1 cellular context compared by ENCODE assay signal in genomic region chr5:75236322-75237316, GRCh38.
TF ChIP-seq lines count a peak whose summit lies in the region.

Gene ANKRD31 (minus strand): TSS chr5:75236878. CDS start chr5:75236686, 192 bp downstream.

TF ChIP-seq in GM12878, 131 proteins besides CTCF, POLR2A, EP300 and RAD21 (continued from another document and continues in another):
- no peak for TF ChIP-seq ZBTB4 (CRISPR knock-in tag; IDR thresholded peaks at IDR 0.05)
- 0 out of 2 replicates have a peak, but pooled peaks have one; percentile 68 for TF ChIP-seq RCOR1 (conservative IDR thresholded peaks at IDR 0.05; ENCODE audit: low read depth, low read length)
- TF ChIP-seq RELA (IDR thresholded peaks at IDR 0.05; ENCODE audit: borderline replicate concordance, partially characterized antibody): peak; percentile 67
- no peak for TF ChIP-seq CREM (IDR thresholded peaks at IDR 0.05; ENCODE audit: low read depth)
- TF ChIP-seq KLF5 (IDR thresholded peaks at IDR 0.05; ENCODE audit: partially characterized antibody): peak; percentile 78
- TF ChIP-seq DPF2 (IDR thresholded peaks at IDR 0.05): peak; percentile 52; the same call in 1 of the 2 replicates
- TF ChIP-seq PAX5 (IDR thresholded peaks at IDR 0.05; ENCODE audit: borderline replicate concordance, low read depth, low read length): peak; percentile 19; the same call in 1 of the 2 replicates
- no peak for TF ChIP-seq ZSCAN29 (IDR thresholded peaks at IDR 0.05)
- no peak for TF ChIP-seq MTA3 (IDR thresholded peaks at IDR 0.05; ENCODE audit: borderline replicate concordance, low read length)
- TF ChIP-seq POU2F2 (IDR thresholded peaks at IDR 0.05; ENCODE audit: borderline replicate concordance, low read depth, low read length): 0 out of 3 replicates have a peak, but pooled peaks have one; percentile 31
- no peak for TF ChIP-seq E4F1 (IDR thresholded peaks at IDR 0.05; ENCODE audit: borderline replicate concordance, partially characterized antibody)
- no peak for TF ChIP-seq SUZ12 (IDR thresholded peaks at IDR 0.05; ENCODE audit: unreplicated experiment)
- TF ChIP-seq NFXL1 (IDR thresholded peaks at IDR 0.05; ENCODE audit: borderline replicate concordance): no peak
- TF ChIP-seq EED (IDR thresholded peaks at IDR 0.05; ENCODE audit: low read depth): no peak
- TF ChIP-seq HSF1 (IDR thresholded peaks at IDR 0.05; ENCODE audit: low read depth, low read length): no peak
- TF ChIP-seq MTA2 (IDR thresholded peaks at IDR 0.05; ENCODE audit: low read depth): no peak
- TF ChIP-seq ZNF384 (IDR thresholded peaks at IDR 0.05; ENCODE audit: borderline replicate concordance, low read depth, low read length): peak; percentile 75
- TF ChIP-seq SRF (IDR thresholded peaks at IDR 0.05; ENCODE audit: low read depth in 2 of 2, low read length in 2 of 2): no peak
- no peak for TF ChIP-seq TCF3 (IDR thresholded peaks at IDR 0.05; ENCODE audit: borderline replicate concordance, insufficient read depth, low read depth, low read length)
- no peak for TF ChIP-seq FOXK2 (IDR thresholded peaks at IDR 0.05)
- no peak for TF ChIP-seq YBX1 (IDR thresholded peaks at IDR 0.05)
- no peak for TF ChIP-seq CUX1 (IDR thresholded peaks at IDR 0.05; ENCODE audit: insufficient replicate concordance, low read depth, low read length)
- no peak for TF ChIP-seq BCLAF1 (IDR thresholded peaks at IDR 0.05)
- no peak for TF ChIP-seq ASH2L (IDR thresholded peaks at IDR 0.05; ENCODE audit: borderline replicate concordance, low read depth)
- no peak for TF ChIP-seq ZBTB33 (IDR thresholded peaks at IDR 0.05)
- TF ChIP-seq IKZF1 (conservative IDR thresholded peaks at IDR 0.05): peak; percentile 71
- peak; percentile 88 for TF ChIP-seq SMARCA5 (IDR thresholded peaks at IDR 0.05)
- no peak for TF ChIP-seq SIX5 (IDR thresholded peaks at IDR 0.05; ENCODE audit: low read depth, low read length, severe bottlenecking)
- TF ChIP-seq NRF1 (conservative IDR thresholded peaks at IDR 0.05; ENCODE audit: low read depth, low read length): peak; percentile 72
- TF ChIP-seq MEF2A (IDR thresholded peaks at IDR 0.05; ENCODE audit: insufficient read depth, low read depth, low read length): no peak
- no peak for TF ChIP-seq EZH2 (IDR thresholded peaks at IDR 0.05; ENCODE audit: borderline replicate concordance, control insufficient read depth, low read depth, low read length)
- TF ChIP-seq RELB (IDR thresholded peaks at IDR 0.05; ENCODE audit: low read depth): no peak
- TF ChIP-seq ZBED1 (IDR thresholded peaks at IDR 0.05; ENCODE audit: borderline replicate concordance): no peak
- no peak for TF ChIP-seq PBX3 (IDR thresholded peaks at IDR 0.05; ENCODE audit: insufficient replicate concordance, low read depth, low read length)
- TF ChIP-seq GABPA (IDR thresholded peaks at IDR 0.05; ENCODE audit: low read depth): no peak
- no peak for TF ChIP-seq HDGF (IDR thresholded peaks at IDR 0.05)
- peak; percentile 67 for TF ChIP-seq USF1 (IDR thresholded peaks at IDR 0.05; ENCODE audit: borderline replicate concordance, extremely low read length, insufficient read depth, low read depth, low read length)
